Comparison of ENCODE assay signal across 21 cellular contexts in the genomic region with DNA sequence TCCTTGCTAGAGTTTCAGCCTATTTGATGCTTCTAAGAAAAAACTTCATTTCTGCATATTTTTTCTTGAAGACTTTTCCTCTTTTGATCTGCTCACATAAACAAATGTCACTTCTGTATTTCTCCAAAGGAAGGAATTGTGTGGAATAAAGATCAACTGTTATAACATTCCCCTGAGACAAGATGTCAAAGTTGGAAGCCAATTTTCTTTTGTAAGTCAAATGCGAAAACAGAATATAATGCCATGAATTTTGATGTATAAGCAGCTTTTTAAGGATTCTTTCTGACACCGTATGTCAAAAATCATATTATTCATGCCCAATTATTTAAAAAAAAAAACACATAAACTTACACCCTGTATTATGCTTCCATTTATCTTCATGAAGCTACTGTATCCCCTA.
"Had no signal": no experiment of that assay in that cellular context is flagged by ENCODE, and none has a peak within 500 bp of the region (broad histone marks: within the 10 kb centered on the region; RNA-seq: fewer than 3 reads in every experiment).

No MANE protein-coding gene starts in this region.

- H3K4me1 Mint-ChIP-seq: activated CD4-positive, alpha-beta T cell treated with anti-CD3 and anti-CD28 coated beads, Interleukin-2, amount 10 ng/mL, durations not matched to agents 24 days and 14 days; activated naive CD8-positive, alpha-beta T cell treated with anti-CD3 and anti-CD28 coated beads, Interleukin-2, amount 10 ng/mL, durations not matched to agents 7 days and 5 days; immature natural killer cell had no signal

- H3K9me3 ChIP-seq: gastrocnemius medialis, psoas muscle, sigmoid colon, spleen, thoracic aorta had no signal

- H3K27ac Mint-ChIP-seq: activated CD4-positive, alpha-beta T cell treated with anti-CD3 and anti-CD28 coated beads, Interleukin-2, amount 10 ng/mL, durations not matched to agents 24 days and 14 days; activated CD8-positive, alpha-beta T cell treated with anti-CD3 and anti-CD28 coated beads, Interleukin-2, amount 10 ng/mL, durations not matched to agents 7 days and 5 days; activated naive CD8-positive, alpha-beta T cell treated with anti-CD3 and anti-CD28 coated beads, Interleukin-2, amount 10 ng/mL, durations not matched to agents 7 days and 5 days; activated T-cell treated with anti-CD3 and anti-CD28 coated beads, Interleukin-2, amount 50 U/mL, for 24 hours; activated T-helper 2 cell treated with anti-CD3 and anti-CD28 coated beads, Interferon-gamma antibody, Interleukin-2, Interleukin-4, amounts not matched to agents 10 μg/mL and 5 μg/mL and 100 μg/mL, durations not matched to agents 14 hours and 24 hours and 36 hours; brain; immature natural killer cell; stimulated activated naive B cell treated with anti-CD40 and anti-IgM and Interleukin-4, amounts not matched to agents 10 μg/mL and 1 μg/mL and 100 μg/mL, for 72 hours; T-cell had no signal

- H3K4me3 Mint-ChIP-seq: activated CD4-positive, alpha-beta T cell treated with anti-CD3 and anti-CD28 coated beads, Interleukin-2, amount 10 ng/mL, durations not matched to agents 24 days and 14 days; activated CD8-positive, alpha-beta T cell treated with anti-CD3 and anti-CD28 coated beads, Interleukin-2, amount 10 ng/mL, durations not matched to agents 7 days and 5 days; activated naive CD8-positive, alpha-beta T cell treated with anti-CD3 and anti-CD28 coated beads, Interleukin-2, amount 10 ng/mL, durations not matched to agents 7 days and 5 days; activated T-cell treated with anti-CD3 and anti-CD28 coated beads, Interleukin-2, amount 50 U/mL, for 24 hours; brain; immature natural killer cell; neural crest cell; stimulated activated naive B cell treated with anti-CD40 and anti-IgM and Interleukin-4, amounts not matched to agents 10 μg/mL and 1 μg/mL and 100 μg/mL, for 72 hours; T-cell had no signal

- H3K36me3 ChIP-seq: gastrocnemius medialis, sigmoid colon, spleen, thoracic aorta had no signal

- H3K27ac ChIP-seq: gastrocnemius medialis, psoas muscle, spleen, thoracic aorta had no signal

- H3K4me3 ChIP-seq: gastrocnemius medialis, spleen had no signal

- H3K27me3 ChIP-seq: sigmoid colon had no signal

- H3K36me3 Mint-ChIP-seq: activated naive CD8-positive, alpha-beta T cell treated with anti-CD3 and anti-CD28 coated beads, Interleukin-2, amount 10 ng/mL, durations not matched to agents 7 days and 5 days; immature natural killer cell; stimulated activated naive B cell treated with anti-CD40 and anti-IgM and Interleukin-4, amounts not matched to agents 10 μg/mL and 1 μg/mL and 100 μg/mL, for 72 hours; T-cell had no signal

- ATAC-seq: activated CD8-positive, alpha-beta T cell treated with anti-CD3 and anti-CD28 coated beads, Interleukin-2, amount 10 ng/mL, durations not matched to agents 7 days and 5 days; gastrocnemius medialis; psoas muscle; SK-N-SH treated with all-trans-retinoic acid at 6 μM for 48 hours; T-cell had no signal

- DNase-seq: activated CD4-positive, alpha-beta T cell treated with anti-CD3 and anti-CD28 coated beads, Interleukin-2, amount 10 ng/mL, durations not matched to agents 24 days and 14 days; activated CD8-positive, alpha-beta T cell treated with anti-CD3 and anti-CD28 coated beads, Interleukin-2, amount 10 ng/mL, durations not matched to agents 7 days and 5 days; activated naive CD4-positive, alpha-beta T cell treated with Interleukin-2 at 50 U/mL for 16 hours; activated naive CD8-positive, alpha-beta T cell treated with anti-CD3 and anti-CD28 coated beads, Interleukin-2, amount 10 ng/mL, durations not matched to agents 7 days and 5 days; activated T-cell treated with anti-CD3 and anti-CD28 coated beads, Interleukin-2, amount 50 U/mL, for 24 hours; amygdala; gastrocnemius medialis; head of caudate nucleus; immature natural killer cell; kidney glomerular epithelial cell; midbrain; psoas muscle; sigmoid colon; spleen; stimulated activated naive B cell treated with anti-CD40 and anti-IgM and Interleukin-4, amounts not matched to agents 10 μg/mL and 1 μg/mL and 100 μg/mL, for 72 hours; T-cell had no signal

- H3K9me3 Mint-ChIP-seq: activated CD4-positive, alpha-beta T cell treated with anti-CD3 and anti-CD28 coated beads, Interleukin-2, amount 10 ng/mL, durations not matched to agents 24 days and 14 days; activated naive CD8-positive, alpha-beta T cell treated with anti-CD3 and anti-CD28 coated beads, Interleukin-2, amount 10 ng/mL, durations not matched to agents 7 days and 5 days; activated T-cell treated with anti-CD3 and anti-CD28 coated beads, Interleukin-2, amount 50 U/mL, for 24 hours; activated T-helper 2 cell treated with anti-CD3 and anti-CD28 coated beads, Interferon-gamma antibody, Interleukin-2, Interleukin-4, amounts not matched to agents 10 μg/mL and 5 μg/mL and 100 μg/mL, durations not matched to agents 14 hours and 24 hours and 36 hours; immature natural killer cell; neural crest cell; stimulated activated naive B cell treated with anti-CD40 and anti-IgM and Interleukin-4, amounts not matched to agents 10 μg/mL and 1 μg/mL and 100 μg/mL, for 72 hours; T-cell had no signal
